30 cellular contexts compared by ENCODE assay signal in the genomic region with DNA sequence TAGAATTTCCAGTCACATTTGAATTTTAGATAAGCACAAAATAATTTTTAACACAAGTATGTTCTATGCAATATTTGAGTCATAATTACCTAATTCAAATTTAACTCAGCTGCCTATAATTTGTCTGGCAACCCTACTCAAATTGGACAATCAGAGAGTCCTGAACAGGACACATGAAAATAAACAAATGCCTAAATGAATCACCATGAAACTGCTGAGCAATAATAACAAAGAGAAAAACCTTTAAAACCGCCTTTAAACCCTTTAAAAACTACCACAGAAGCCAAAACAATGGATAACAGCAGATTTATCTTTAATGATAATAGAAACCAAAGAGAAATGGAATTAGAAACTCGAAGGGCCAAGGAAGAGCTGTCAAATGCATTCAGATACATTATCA. TPM values are rescaled to one million over a fixed set of nuclear protein-coding genes. Genes with fewer than 3 reads are reported as not detected.
DNase-seq lines count a peak whose midpoint lies in the region; ATAC-seq and TF ChIP-seq lines count a peak whose summit lies in the region.
"Had no signal": no experiment of that assay in that cellular context is flagged by ENCODE, and none has a peak within 500 bp of the region (broad histone marks: within the 10 kb centered on the region; RNA-seq: fewer than 3 reads in every experiment).

No MANE protein-coding gene starts in this region.

- peaks cover 2% of the 10 kb centered on the region for H3K36me3 Mint-ChIP-seq in activated naive CD4-positive, alpha-beta T cell treated with anti-CD3 and anti-CD28 coated beads, Interleukin-2, amount 50 U/mL, for 24 hours
- H3K36me3 Mint-ChIP-seq in naive thymus-derived CD8-positive, alpha-beta T cell: peaks cover 0 to 10% (median 5%) of the 10 kb centered on the region in 3 donors
- H3K36me3 Mint-ChIP-seq: naive B cell had no signal

- WGBS in gastroesophageal sphincter (ENCODE audit: low coverage in 1 of 2), 2 donors: 57 to 59% methylated on average over 2 of the region's 2 CpGs
- 72% methylated on average over 2 of the region's 2 CpGs for WGBS in right lobe of liver (ENCODE audit: insufficient coverage, low coverage, low lambda C conversion rate, missing lambda C conversion rate)

- H3K4me3 Mint-ChIP-seq in activated naive CD4-positive, alpha-beta T cell treated with anti-CD3 and anti-CD28 coated beads, Interleukin-2, amount 50 U/mL, for 24 hours: no peak overlapping the region
- H3K4me3 Mint-ChIP-seq in naive thymus-derived CD8-positive, alpha-beta T cell: no peak overlapping the region
- H3K4me3 Mint-ChIP-seq: activated naive CD4-positive, alpha-beta T cell treated with anti-CD3 and anti-CD28 coated beads for 36 hours; naive B cell had no signal

- TF ChIP-seq POLR2A in gastroesophageal sphincter (IDR thresholded peaks at IDR 0.05) (no peak), right lobe of liver (IDR thresholded peaks at IDR 0.05) (no peak)

- no peak for TF ChIP-seq EP300 in gastroesophageal sphincter (IDR thresholded peaks at IDR 0.05)

- DNase-seq in activated naive CD4-positive, alpha-beta T cell treated with anti-CD3 and anti-CD28 coated beads, Interleukin-2, amount 50 U/mL, for 16 hours: no peak
- DNase-seq in M059J (ENCODE audit: low read depth): peak; percentile 67
- peak; percentile 29 for DNase-seq in dedifferentiated amniotic fluid mesenchymal stem cell (ENCODE audit: extremely low spot score)
- DNase-seq in naive thymus-derived CD8-positive, alpha-beta T cell: no peak
- DNase-seq in posterior vena cava (ENCODE audit: low spot score): no peak
- DNase-seq in right lobe of liver: no peak
- DNase-seq: activated naive CD4-positive, alpha-beta T cell treated with anti-CD3 and anti-CD28 coated beads for 36 hours; activated T-cell treated with anti-CD3 and anti-CD28 coated beads, Interleukin-2, amount 50 U/mL, for 48 hours; body of pancreas; Caco-2; DMS79; effector CD8-positive, alpha-beta T cell; hypothalamus; KBM-7; left ventricle myocardium inferior; MM.1S; naive B cell; NCI-H2029; NCI-H526; Right ventricle myocardium superior; small intestine; stimulated activated CD4-positive, alpha-beta T cell treated with anti-CD3 and anti-CD28 coated beads, Interleukin-1b, Interleukin-23, amount 100 ng/mL, for 48 hours; stomach; T-helper 2 cell; tibial artery had no signal

- no peaks in the 10 kb centered on the region for H3K4me1 ChIP-seq in gastroesophageal sphincter
- no peaks in the 10 kb centered on the region for H3K4me1 ChIP-seq in right lobe of liver
- H3K4me1 ChIP-seq: body of pancreas, left ventricle myocardium inferior, tibial artery had no signal

- H3K9me3 ChIP-seq in gastroesophageal sphincter (peaks cover 0 to 14% (median 0%) of the 10 kb centered on the region in 3 donors), right lobe of liver (no peaks in the 10 kb centered on the region)
- H3K9me3 ChIP-seq: body of pancreas, Caco-2 had no signal

- no peak overlapping the region for H3K4me3 ChIP-seq in gastroesophageal sphincter
- no peak overlapping the region for H3K4me3 ChIP-seq in right lobe of liver
- H3K4me3 ChIP-seq: A549, body of pancreas, HAP-1, left ventricle myocardium inferior, stomach, tibial artery had no signal

- peaks cover 84% of the 10 kb centered on the region for H3K4me1 Mint-ChIP-seq in activated naive CD4-positive, alpha-beta T cell treated with anti-CD3 and anti-CD28 coated beads, Interleukin-2, amount 50 U/mL, for 24 hours
- H3K4me1 Mint-ChIP-seq in naive thymus-derived CD8-positive, alpha-beta T cell: peaks cover 26 to 81% (median 74%) of the 10 kb centered on the region in 4 donors

- intact Hi-C loops in posterior vena cava (cut with DNase I) (loop anchor here in 1 of 2 donors (5.0 kb wide), 1 partner anchor 1920 kb away; the partner anchor contains the start of gene CHRNG), right lobe of liver (cut with DNase I) (no loop called here)

- H3K36me3 ChIP-seq in gastroesophageal sphincter: no peaks in the 10 kb centered on the region
- H3K36me3 ChIP-seq in right lobe of liver: no peaks in the 10 kb centered on the region
- H3K36me3 ChIP-seq: HAP-1, left ventricle myocardium inferior, stomach, tibial artery had no signal

- POLR2A ChIA-PET in naive thymus-derived CD8-positive, alpha-beta T cell (lab: Charles Lee): interaction anchor here (1.0 to 20.7 kb wide), 8 partner anchors 6 to 37 kb away, joined by 3 to 593 read pairs (median 8); no protein-coding TSS in a partner anchor

- H3K27ac ChIP-seq in gastroesophageal sphincter (no peak overlapping the region), right lobe of liver (no peak overlapping the region)
- H3K27ac ChIP-seq: A549, body of pancreas, epithelial cell of prostate, left ventricle myocardium inferior, stomach, tibial artery had no signal

- TF ChIP-seq CTCF in gastroesophageal sphincter (IDR thresholded peaks at IDR 0.05) (no peak), right lobe of liver (IDR thresholded peaks at IDR 0.05) (no peak)

- peak overlapping the region; percentile 68 for H3K27ac Mint-ChIP-seq in activated naive CD4-positive, alpha-beta T cell treated with anti-CD3 and anti-CD28 coated beads, Interleukin-2, amount 50 U/mL, for 24 hours
- H3K27ac Mint-ChIP-seq in naive thymus-derived CD8-positive, alpha-beta T cell: peak overlapping the region in 6 of 10 donors; percentile 17 to 95 (median 66)

- ATAC-seq in naive thymus-derived CD8-positive, alpha-beta T cell: no peak
- ATAC-seq in gastroesophageal sphincter: no peak
- ATAC-seq in right lobe of liver: no peak
- ATAC-seq: A549, body of pancreas had no signal

- H3K27me3 ChIP-seq in gastroesophageal sphincter (no peaks in the 10 kb centered on the region), right lobe of liver (no peaks in the 10 kb centered on the region)
- H3K27me3 ChIP-seq: body of pancreas, stomach, tibial artery had no signal

- H3K27me3 Mint-ChIP-seq in activated naive CD4-positive, alpha-beta T cell treated with anti-CD3 and anti-CD28 coated beads, Interleukin-2, amount 50 U/mL, for 24 hours: no peaks in the 10 kb centered on the region
- H3K27me3 Mint-ChIP-seq in naive thymus-derived CD8-positive, alpha-beta T cell: no peaks in the 10 kb centered on the region
- H3K27me3 Mint-ChIP-seq: naive B cell had no signal

- peaks cover 5% of the 10 kb centered on the region for H3K9me3 Mint-ChIP-seq in activated naive CD4-positive, alpha-beta T cell treated with anti-CD3 and anti-CD28 coated beads, Interleukin-2, amount 50 U/mL, for 24 hours
- H3K9me3 Mint-ChIP-seq in naive thymus-derived CD8-positive, alpha-beta T cell: peaks cover 0 to 6% (median 0%) of the 10 kb centered on the region in 9 donors

RNA-seq across cellular contexts. Expression of gene ARL4C, which starts 39.5 kb away (rescaled TPM):
- total RNA-seq in M059J (2014; rRNA removed; shearing (Covaris generic)): 48.1 and 65.8 TPM in 2 replicates
- 100 to 1,000 TPM; 137 to 142 TPM for total RNA-seq in naive thymus-derived CD8-positive, alpha-beta T cell
- polyA plus RNA-seq in naive thymus-derived CD8-positive, alpha-beta T cell: 100 to 1,000 TPM in 2 of 3 donors, 10 to 100 TPM in 1; 52.9 to 140 (median 112) TPM
- 10 to 100 TPM in 1 of 4 donors, 1 to 10 TPM in 3; 3.7 to 12.7 (median 7.2) TPM for total RNA-seq in gastroesophageal sphincter
- 10 to 100 TPM; 12.5 to 13.0 TPM for total RNA-seq in posterior vena cava
- total RNA-seq in right lobe of liver: 1 to 10 TPM; 1.4 to 9.4 (median 2.5) TPM

Comparison
In these comparisons a context has a peak if more than half of its experiments do, and no peak if none do; other contexts are left out.
1. DNase-seq: peak in M059J (single experiment) and dedifferentiated amniotic fluid mesenchymal stem cell (single experiment); none in activated naive CD4-positive, alpha-beta T cell treated with anti-CD3 and anti-CD28 coated beads, Interleukin-2, amount 50 U/mL, for 16 hours (single experiment), naive thymus-derived CD8-positive, alpha-beta T cell (0 of 10), posterior vena cava (single experiment) and right lobe of liver (0 of 3).